ENCODE assay signal across 23 cellular contexts in genomic region chr5:179427676-179428056, GRCh38.
"Had no signal": no experiment of that assay in that cellular context is flagged by ENCODE, and none has a peak within 500 bp of the region (broad histone marks: within the 10 kb centered on the region; RNA-seq: fewer than 3 reads in every experiment).

No MANE protein-coding gene starts in this region.

- H3K9me3 Mint-ChIP-seq: activated naive CD4-positive, alpha-beta T cell treated with anti-CD3 and anti-CD28 coated beads, Interleukin-2, amount 50 U/mL, for 72 hours; activated naive CD8-positive, alpha-beta T cell treated with anti-CD3 and anti-CD28 coated beads, Interleukin-2, amount 50 U/mL, for 24 hours; T-helper 1 cell treated with Interleukin-12 subunit alpha and Interleukin-12 subunit beta and Interleukin-4 antibody, amounts not matched to agents 30 μg/mL and 1 μg/mL, for 36 hours had no signal

- H3K4me3 ChIP-seq: SJCRH30 had no signal

- H3K27me3 Mint-ChIP-seq: activated naive CD8-positive, alpha-beta T cell treated with anti-CD3 and anti-CD28 coated beads, Interleukin-2, amount 50 U/mL, for 24 hours; IgD-negative memory B cell had no signal

- H3K27ac Mint-ChIP-seq: activated CD8-positive, alpha-beta T cell treated with anti-CD3 and anti-CD28 coated beads, Interleukin-2, amount 10 ng/mL, durations not matched to agents 7 days and 5 days; activated naive CD4-positive, alpha-beta T cell treated with anti-CD3 and anti-CD28 coated beads, Interleukin-2, amount 50 U/mL, for 72 hours; activated naive CD8-positive, alpha-beta T cell treated with anti-CD3 and anti-CD28 coated beads, Interleukin-2, amount 50 U/mL, for 24 hours; IgD-negative memory B cell; T-helper 1 cell treated with Interleukin-12 subunit alpha and Interleukin-12 subunit beta and Interleukin-4 antibody, amounts not matched to agents 30 μg/mL and 1 μg/mL, for 36 hours had no signal

- DNase-seq: activated CD4-positive, alpha-beta T cell treated with anti-CD3 and anti-CD28 coated beads for 4 hours; activated CD8-positive, alpha-beta memory T cell treated with anti-CD3 and anti-CD28 coated beads, Interleukin-2, amount 50 U/mL, for 48 hours; activated CD8-positive, alpha-beta T cell treated with anti-CD3 and anti-CD28 coated beads, Interleukin-2, amount 10 ng/mL, durations not matched to agents 7 days and 5 days; activated naive CD4-positive, alpha-beta T cell treated with Interleukin-2 at 50 U/mL for 16 hours; activated naive CD8-positive, alpha-beta T cell treated with anti-CD3 and anti-CD28 coated beads, Interleukin-2, amount 50 U/mL, for 24 hours; activated T-cell treated with anti-CD3 and anti-CD28 coated beads, Interleukin-2, amount 50 U/mL, for 1 hour; amniotic stem cell; KG1; NCI-H1048; NCI-H146; NCI-H187 treated with DMSO at 0.1 percent for 48 hours; NCI-H2171; NCI-H2227 treated with DMSO at 0.1 percent for 48 hours; NCI-H446 treated with DMSO at 0.1 percent for 48 hours; NCI-H526; NCI-H82; SJCRH30 had no signal

- H3K27me3 ChIP-seq: SJCRH30 had no signal

- H3K4me1 ChIP-seq: SJCRH30 had no signal

- H3K4me3 Mint-ChIP-seq: activated CD8-positive, alpha-beta T cell treated with anti-CD3 and anti-CD28 coated beads, Interleukin-2, amount 10 ng/mL, durations not matched to agents 7 days and 5 days; activated naive CD8-positive, alpha-beta T cell treated with anti-CD3 and anti-CD28 coated beads, Interleukin-2, amount 50 U/mL, for 24 hours; brain; IgD-negative memory B cell; T-helper 1 cell treated with Interleukin-12 subunit alpha and Interleukin-12 subunit beta and Interleukin-4 antibody, amounts not matched to agents 30 μg/mL and 1 μg/mL, for 36 hours had no signal

- H3K9me3 ChIP-seq: SJCRH30 had no signal

- ATAC-seq: activated CD4-positive, CD25-positive, alpha-beta regulatory T cell treated with anti-CD3 and anti-CD28 coated beads, Interleukin-2, amount 50 U/mL, for 24 hours; activated CD8-positive, alpha-beta T cell treated with anti-CD3 and anti-CD28 coated beads, Interleukin-2, amount 10 ng/mL, durations not matched to agents 7 days and 5 days; activated naive CD4-positive, alpha-beta T cell treated with anti-CD3 and anti-CD28 coated beads, Interleukin-2, amount 50 U/mL, for 72 hours; activated naive CD8-positive, alpha-beta T cell treated with anti-CD3 and anti-CD28 coated beads, Interleukin-2, amount 50 U/mL, for 24 hours; SK-N-SH treated with all-trans-retinoic acid at 6 μM for 48 hours had no signal

- H3K36me3 Mint-ChIP-seq: activated naive CD4-positive, alpha-beta T cell treated with anti-CD3 and anti-CD28 coated beads, Interleukin-2, amount 50 U/mL, for 72 hours; brain; IgD-negative memory B cell had no signal

- H3K4me1 Mint-ChIP-seq: activated naive CD8-positive, alpha-beta T cell treated with anti-CD3 and anti-CD28 coated beads, Interleukin-2, amount 50 U/mL, for 24 hours; IgD-negative memory B cell had no signal

- H3K27ac ChIP-seq: SJCRH30 had no signal

- H3K36me3 ChIP-seq: SJCRH30 had no signal
